In the genomic region with DNA sequence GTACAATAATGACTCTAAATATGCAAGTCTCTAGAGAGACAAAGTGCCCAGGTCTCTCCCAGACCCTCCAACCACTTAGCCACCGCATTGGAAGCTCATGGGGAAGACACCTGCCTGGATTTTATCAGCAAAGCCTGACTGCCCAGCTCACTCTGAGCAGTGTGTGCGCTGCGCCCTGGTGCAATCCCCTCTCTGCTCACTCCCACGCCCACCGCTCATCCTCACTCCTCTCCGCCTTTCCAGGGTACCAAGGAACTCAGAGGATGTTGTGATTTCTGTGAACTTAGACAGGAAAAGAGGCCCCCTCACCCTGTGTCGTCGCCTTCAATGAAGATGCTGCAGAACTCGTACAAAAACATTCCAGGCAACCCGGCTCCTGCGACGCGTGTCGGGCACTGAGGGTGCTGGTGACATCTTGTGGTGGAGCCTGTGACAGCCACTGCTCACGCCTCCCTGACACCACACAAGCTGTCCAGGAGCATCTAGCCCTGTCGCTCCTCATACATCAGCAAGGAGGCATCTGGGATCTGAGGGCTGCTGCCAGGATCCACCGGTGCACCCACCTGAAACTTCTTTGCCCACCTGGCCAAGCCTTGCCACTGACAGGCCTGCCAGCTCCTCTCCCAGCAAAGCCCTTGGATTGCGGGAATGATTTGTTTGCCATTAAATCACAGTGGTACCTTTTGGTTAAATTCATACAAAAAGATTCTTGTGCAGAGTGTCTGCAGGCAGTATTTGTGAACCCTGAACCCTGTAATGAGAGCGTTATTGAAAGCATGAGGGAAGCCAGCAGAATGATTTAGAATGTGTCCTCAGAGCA, we compare ENCODE assay signal across 2 cellular contexts.
TF ChIP-seq lines count a peak whose summit lies in the region.

No MANE protein-coding gene starts in this region.

TF ChIP-seq in K562, 482 proteins besides CTCF, POLR2A, EP300 and RAD21 (continued from another document):
- TF ChIP-seq RAD51 (IDR thresholded peaks at IDR 0.05; ENCODE audit: borderline replicate concordance, low read depth) = no peak
- no peak for TF ChIP-seq ZNF184 (CRISPR knock-in tag; IDR thresholded peaks at IDR 0.05)
- TF ChIP-seq HDAC2 (IDR thresholded peaks at IDR 0.05) = no peak
- no peak for TF ChIP-seq LCOR (CRISPR knock-in tag; IDR thresholded peaks at IDR 0.05)
- no peak for TF ChIP-seq BCOR (IDR thresholded peaks at IDR 0.05)
- no peak for TF ChIP-seq CBX5 (IDR thresholded peaks at IDR 0.05; ENCODE audit: borderline replicate concordance, low read depth)
- TF ChIP-seq EWSR1 (IDR thresholded peaks at IDR 0.05; ENCODE audit: borderline replicate concordance, low read depth, partially characterized antibody) = no peak
- TF ChIP-seq RCOR1 (IDR thresholded peaks at IDR 0.05; ENCODE audit: borderline replicate concordance in 1 of 2, low read depth in 2 of 2, low read length in 2 of 2) = no peak
- no peak for TF ChIP-seq BACH1 (tag; IDR thresholded peaks at IDR 0.05)
- TF ChIP-seq MCM2 (IDR thresholded peaks at IDR 0.05; ENCODE audit: low read depth) = no peak
- no peak for TF ChIP-seq PCBP2 (IDR thresholded peaks at IDR 0.05; ENCODE audit: low read depth, low read length, poor library complexity, severe bottlenecking)

TF ChIP-seq in neural cell, 6 proteins besides CTCF, POLR2A, EP300 and RAD21 (continued from another document):
- TF ChIP-seq, protein P1, sequence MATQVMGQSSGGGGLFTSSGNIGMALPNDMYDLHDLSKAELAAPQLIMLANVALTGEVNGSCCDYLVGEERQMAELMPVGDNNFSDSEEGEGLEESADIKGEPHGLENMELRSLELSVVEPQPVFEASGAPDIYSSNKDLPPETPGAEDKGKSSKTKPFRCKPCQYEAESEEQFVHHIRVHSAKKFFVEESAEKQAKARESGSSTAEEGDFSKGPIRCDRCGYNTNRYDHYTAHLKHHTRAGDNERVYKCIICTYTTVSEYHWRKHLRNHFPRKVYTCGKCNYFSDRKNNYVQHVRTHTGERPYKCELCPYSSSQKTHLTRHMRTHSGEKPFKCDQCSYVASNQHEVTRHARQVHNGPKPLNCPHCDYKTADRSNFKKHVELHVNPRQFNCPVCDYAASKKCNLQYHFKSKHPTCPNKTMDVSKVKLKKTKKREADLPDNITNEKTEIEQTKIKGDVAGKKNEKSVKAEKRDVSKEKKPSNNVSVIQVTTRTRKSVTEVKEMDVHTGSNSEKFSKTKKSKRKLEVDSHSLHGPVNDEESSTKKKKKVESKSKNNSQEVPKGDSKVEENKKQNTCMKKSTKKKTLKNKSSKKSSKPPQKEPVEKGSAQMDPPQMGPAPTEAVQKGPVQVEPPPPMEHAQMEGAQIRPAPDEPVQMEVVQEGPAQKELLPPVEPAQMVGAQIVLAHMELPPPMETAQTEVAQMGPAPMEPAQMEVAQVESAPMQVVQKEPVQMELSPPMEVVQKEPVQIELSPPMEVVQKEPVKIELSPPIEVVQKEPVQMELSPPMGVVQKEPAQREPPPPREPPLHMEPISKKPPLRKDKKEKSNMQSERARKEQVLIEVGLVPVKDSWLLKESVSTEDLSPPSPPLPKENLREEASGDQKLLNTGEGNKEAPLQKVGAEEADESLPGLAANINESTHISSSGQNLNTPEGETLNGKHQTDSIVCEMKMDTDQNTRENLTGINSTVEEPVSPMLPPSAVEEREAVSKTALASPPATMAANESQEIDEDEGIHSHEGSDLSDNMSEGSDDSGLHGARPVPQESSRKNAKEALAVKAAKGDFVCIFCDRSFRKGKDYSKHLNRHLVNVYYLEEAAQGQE (IDR thresholded peaks at IDR 0.05; ENCODE audit: borderline replicate concordance) = no peak
